In genomic region chr17:50967795-50968194, GRCh38 we compare ENCODE assay signal across 20 cellular contexts.
DNase-seq lines count a peak whose midpoint lies in the region; ATAC-seq and TF ChIP-seq lines count a peak whose summit lies in the region.
"Had no signal": no experiment of that assay in that cellular context is flagged by ENCODE, and none has a peak within 500 bp of the region (broad histone marks: within the 10 kb centered on the region; RNA-seq: fewer than 3 reads in every experiment).

No MANE protein-coding gene starts in this region.

- TF ChIP-seq CTCF in osteocyte (IDR thresholded peaks at IDR 0.05), result no peak

- no peak overlapping the region for H3K4me3 ChIP-seq in aorta (ENCODE audit: low read length in 2 of 2)
- H3K4me3 ChIP-seq: cardiac muscle cell, lower lobe of right lung, ovary, transverse colon had no signal

- no peaks in the 10 kb centered on the region for H3K27me3 ChIP-seq in aorta (ENCODE audit: control insufficient read depth in 1 of 2, insufficient read depth in 2 of 2, low read length in 1 of 2)
- H3K27me3 ChIP-seq: cardiac muscle cell, ovary, transverse colon had no signal

- H3K36me3 ChIP-seq in aorta (ENCODE audit: control insufficient read depth in 1 of 2, insufficient read depth in 2 of 2, low read length in 1 of 2), result peaks cover 0 to 4% of the 10 kb centered on the region in 2 donors
- H3K36me3 ChIP-seq: ovary had no signal

- peak; percentile 25 for ATAC-seq in Right ventricle myocardium superior (ENCODE audit: poor library complexity)
- ATAC-seq in left ventricle myocardium superior, result no peak
- no peak for ATAC-seq in effector memory CD8-positive, alpha-beta T cell (replicated peaks)
- ATAC-seq in aorta (ENCODE audit: low FRiP score), result peak; percentile 83
- ATAC-seq in GM19324 (IDR thresholded peaks at IDR 0.05; ENCODE audit: low FRiP score, unreplicated experiment), result no peak
- ATAC-seq: lower lobe of right lung had no signal

- no peaks in the 10 kb centered on the region for H3K9me3 Mint-ChIP-seq in effector memory CD8-positive, alpha-beta T cell
- H3K9me3 Mint-ChIP-seq in osteocyte (ENCODE audit: unreplicated experiment), result no peaks in the 10 kb centered on the region
- H3K9me3 Mint-ChIP-seq: CD4-positive, alpha-beta memory T cell; immature natural killer cell had no signal

- DNase-seq in Right ventricle myocardium superior (no peak), left ventricle myocardium superior (no peak), osteocyte (ENCODE audit: extremely low spot score, unreplicated experiment) (no peak), aorta (no peak), DMS 273 (lab: John Stamatoyannopoulos, UW; ENCODE audit: unreplicated experiment) (no peak), dermis blood vessel endothelial cell (no peak)
- DNase-seq in effector memory CD8-positive, alpha-beta T cell, result no peak
- DNase-seq: activated CD4-positive, alpha-beta T cell treated with anti-CD3 and anti-CD28 coated beads, Interleukin-2, amount 50 U/mL, for 4 hours; activated naive CD4-positive, alpha-beta T cell treated with anti-CD3 and anti-CD28 coated beads, Interleukin-2, amount 50 U/mL, for 16 hours; activated T-cell treated with anti-CD3 and anti-CD28 coated beads for 4 hours; CD4-positive, alpha-beta memory T cell; immature natural killer cell; lower lobe of right lung; NCI-H1436; NCI-H2227 treated with DMSO at 0.1 percent for 48 hours; ovary; transverse colon had no signal

- no peaks in the 10 kb centered on the region for H3K4me1 ChIP-seq in aorta (ENCODE audit: control insufficient read depth in 1 of 2, insufficient read depth in 2 of 2, low read length in 2 of 2)
- H3K4me1 ChIP-seq: lower lobe of right lung, transverse colon had no signal

- WGBS in aorta, 2 donors, result 3 to 4% methylated on average over 1 of the region's 1 CpG

- no peak overlapping the region for H3K4me3 Mint-ChIP-seq in effector memory CD8-positive, alpha-beta T cell
- H3K4me3 Mint-ChIP-seq in osteocyte (ENCODE audit: unreplicated experiment), result no peak overlapping the region
- H3K4me3 Mint-ChIP-seq: CD4-positive, alpha-beta memory T cell; immature natural killer cell had no signal

- H3K36me3 Mint-ChIP-seq in effector memory CD8-positive, alpha-beta T cell (ENCODE audit: insufficient read depth), result peaks cover 25% of the 10 kb centered on the region
- peaks cover 40% of the 10 kb centered on the region for H3K36me3 Mint-ChIP-seq in osteocyte (ENCODE audit: unreplicated experiment)

- H3K27ac ChIP-seq in aorta (ENCODE audit: low read depth in 1 of 2, low read length in 2 of 2), result peak overlapping the region in 1 of 2 donors; percentile 85
- H3K27ac ChIP-seq: cardiac muscle cell, VCaP had no signal

- no peaks in the 10 kb centered on the region for H3K27me3 Mint-ChIP-seq in effector memory CD8-positive, alpha-beta T cell
- no peaks in the 10 kb centered on the region for H3K27me3 Mint-ChIP-seq in osteocyte (ENCODE audit: unreplicated experiment)
- H3K27me3 Mint-ChIP-seq: CD4-positive, alpha-beta memory T cell had no signal

- intact Hi-C loops in Right ventricle myocardium superior (cut with DNase I), result no loop called here
- intact Hi-C loops in left ventricle myocardium superior (cut with micrococcal nuclease), result no loop called here
- intact Hi-C loops in aorta (cut with DNase I), result no loop called here

- no peaks in the 10 kb centered on the region for H3K9me3 ChIP-seq in aorta (ENCODE audit: control insufficient read depth, low read length)
- H3K9me3 ChIP-seq: lower lobe of right lung, ovary, transverse colon had no signal

- H3K4me1 Mint-ChIP-seq in effector memory CD8-positive, alpha-beta T cell (ENCODE audit: low read depth in 2 of 2), result no peaks in the 10 kb centered on the region
- H3K4me1 Mint-ChIP-seq in osteocyte (ENCODE audit: unreplicated experiment), result peaks cover 25% of the 10 kb centered on the region
- H3K4me1 Mint-ChIP-seq: immature natural killer cell had no signal

- peak overlapping the region; percentile 35 to 81 for H3K27ac Mint-ChIP-seq in effector memory CD8-positive, alpha-beta T cell
- H3K27ac Mint-ChIP-seq in osteocyte (ENCODE audit: unreplicated experiment), result peak overlapping the region; percentile 56

Comparison
In these comparisons a context has a peak if more than half of its experiments do, and no peak if none do; other contexts are left out.
1. ATAC-seq: peak in Right ventricle myocardium superior (single experiment) and aorta (single experiment); none in left ventricle myocardium superior (single experiment), effector memory CD8-positive, alpha-beta T cell (single experiment) and GM19324 (single experiment).